Comparison of ENCODE assay signal across 25 cellular contexts in genomic region chr22:19801340-19802000, GRCh38. TPM values are rescaled to one million over a fixed set of nuclear protein-coding genes. Genes with fewer than 3 reads are reported as not detected.
A peak's percentile ranks its signal among the peaks of the same experiment; 100 is the strongest.
DNase-seq lines count a peak whose midpoint lies in the region; ATAC-seq and TF ChIP-seq lines count a peak whose summit lies in the region.
"Had no signal": no experiment of that assay in that cellular context is flagged by ENCODE, and none has a peak within 500 bp of the region (broad histone marks: within the 10 kb centered on the region; RNA-seq: fewer than 3 reads in every experiment).

No MANE protein-coding gene starts in this region.

- H3K27ac Mint-ChIP-seq in progenitor cell of endocrine pancreas: peak overlapping the region; percentile 45
- H3K27ac Mint-ChIP-seq: activated CD4-positive, alpha-beta T cell treated with anti-CD3 and anti-CD28 coated beads for 36 hours; activated CD8-positive, alpha-beta T cell treated with anti-CD3 and anti-CD28 coated beads for 36 hours; activated naive CD4-positive, alpha-beta T cell treated with anti-CD3 and anti-CD28 coated beads for 36 hours; immature natural killer cell; neural progenitor cell; stimulated activated memory B cell treated with anti-CD40 and anti-IgM and Interleukin-4, amounts not matched to agents 10 μg/mL and 1 μg/mL and 100 μg/mL, for 72 hours; T-helper 2 cell treated with Interferon-gamma antibody and Interleukin-4, amounts not matched to agents 5 μg/mL and 100 μg/mL, for 36 hours had no signal

- H3K36me3 Mint-ChIP-seq in progenitor cell of endocrine pancreas (ENCODE audit: insufficient read depth): peaks cover 2% of the 10 kb centered on the region
- H3K36me3 Mint-ChIP-seq: brain had no signal

- no peaks in the 10 kb centered on the region for H3K9me3 Mint-ChIP-seq in progenitor cell of endocrine pancreas (ENCODE audit: low read depth)
- H3K9me3 Mint-ChIP-seq: activated CD8-positive, alpha-beta T cell treated with anti-CD3 and anti-CD28 coated beads for 36 hours; activated naive CD4-positive, alpha-beta T cell treated with anti-CD3 and anti-CD28 coated beads for 36 hours; brain; CD4-positive, CD25-positive, alpha-beta regulatory T cell; immature natural killer cell; neural progenitor cell; stimulated activated memory B cell treated with anti-CD40 and anti-IgM and Interleukin-4, amounts not matched to agents 10 μg/mL and 1 μg/mL and 100 μg/mL, for 72 hours; T-helper 2 cell treated with Interferon-gamma antibody and Interleukin-4, amounts not matched to agents 5 μg/mL and 100 μg/mL, for 36 hours had no signal

- H2AFZ ChIP-seq in SK-N-SH (ENCODE audit: low read depth): no peak overlapping the region
- H2AFZ ChIP-seq: neural progenitor cell had no signal

- H3K27me3 ChIP-seq in SK-N-SH (ENCODE audit: insufficient read depth): no peaks in the 10 kb centered on the region
- H3K27me3 ChIP-seq: neural progenitor cell had no signal

- H3K36me3 ChIP-seq in SK-N-SH (replicated peaks in 1 of 2; ENCODE audit: control insufficient read depth in 1 of 2, insufficient read depth in 2 of 2, low read length in 1 of 2): no peaks in the 10 kb centered on the region
- H3K36me3 ChIP-seq: neural progenitor cell, prostate gland had no signal

- TF ChIP-seq RAD21 in SK-N-SH (IDR thresholded peaks at IDR 0.05; ENCODE audit: low read length): no peak

- no peak for TF ChIP-seq EP300 in SK-N-SH (IDR thresholded peaks at IDR 0.05; ENCODE audit: borderline replicate concordance in 1 of 2, low read depth in 1 of 2, low read length in 1 of 2)

- POLR2A ChIA-PET in SK-N-SH (lab: Yijun Ruan, JAX) (interaction anchor here (0.7 to 1.2 kb wide), 2 partner anchors 91 to 781 kb away, joined by 3 to 5 read pairs; no protein-coding TSS in a partner anchor), RWPE1 (lab: Yijun Ruan, JAX; ENCODE audit: low non-redundant PET) (no interaction called here)

- no peaks in the 10 kb centered on the region for H3K79me2 ChIP-seq in SK-N-SH (ENCODE audit: insufficient read depth)

- H3K4me1 Mint-ChIP-seq in progenitor cell of endocrine pancreas (ENCODE audit: low read depth): no peaks in the 10 kb centered on the region
- H3K4me1 Mint-ChIP-seq: activated CD4-positive, alpha-beta T cell treated with anti-CD3 and anti-CD28 coated beads for 36 hours; immature natural killer cell; stimulated activated memory B cell treated with anti-CD40 and anti-IgM and Interleukin-4, amounts not matched to agents 10 μg/mL and 1 μg/mL and 100 μg/mL, for 72 hours had no signal

- CTCF ChIA-PET in SK-N-SH (lab: Yijun Ruan, JAX) (interaction anchor here (0.7 to 2.0 kb wide), 6 partner anchors 9 to 71 kb away, joined by 3 to 12 read pairs (median 6); no protein-coding TSS in a partner anchor), RWPE1 (lab: Yijun Ruan, JAX) (interaction anchor here (0.6 to 0.7 kb wide), 2 partner anchors 60 to 119 kb away, joined by 3 read pairs; no protein-coding TSS in a partner anchor)

- no peaks in the 10 kb centered on the region for H3K9me3 ChIP-seq in SK-N-SH
- H3K9me3 ChIP-seq: prostate gland had no signal

- no peak overlapping the region for H3K4me3 Mint-ChIP-seq in progenitor cell of endocrine pancreas (ENCODE audit: low read depth)
- H3K4me3 Mint-ChIP-seq: activated CD4-positive, alpha-beta T cell treated with anti-CD3 and anti-CD28 coated beads for 36 hours; activated CD8-positive, alpha-beta T cell treated with anti-CD3 and anti-CD28 coated beads for 36 hours; activated naive CD4-positive, alpha-beta T cell treated with anti-CD3 and anti-CD28 coated beads for 36 hours; brain; CD4-positive, CD25-positive, alpha-beta regulatory T cell; immature natural killer cell; neural progenitor cell; stimulated activated memory B cell treated with anti-CD40 and anti-IgM and Interleukin-4, amounts not matched to agents 10 μg/mL and 1 μg/mL and 100 μg/mL, for 72 hours; T-helper 2 cell treated with Interferon-gamma antibody and Interleukin-4, amounts not matched to agents 5 μg/mL and 100 μg/mL, for 36 hours had no signal

- H4K20me1 ChIP-seq in SK-N-SH (ENCODE audit: insufficient read depth): no peaks in the 10 kb centered on the region

- no peak overlapping the region for H3K9ac ChIP-seq in SK-N-SH
- H3K9ac ChIP-seq: neural progenitor cell had no signal

- peaks cover 17 to 65% of the 10 kb centered on the region in 2 experiments; a peak in 3 of 4 replicates for H3K4me1 ChIP-seq in SK-N-SH (ENCODE audit: control insufficient read depth in 1 of 2, insufficient read depth in 2 of 2, low read depth in 1 of 2, low read length in 1 of 2)
- H3K4me1 ChIP-seq: neural progenitor cell had no signal

- no peaks in the 10 kb centered on the region for H3F3A ChIP-seq in SK-N-SH (replicated peaks; ENCODE audit: insufficient read depth)

- DNase-seq in SK-N-SH (peak; percentile 21), RWPE1 (ENCODE audit: low spot score) (no peak), foreskin fibroblast (peak; percentile 45 to 51), progenitor cell of endocrine pancreas (ENCODE audit: low spot score, unreplicated experiment) (no peak)
- DNase-seq in central memory CD4-positive, alpha-beta T cell: no peak
- DNase-seq: 8988T; activated CD4-positive, alpha-beta T cell treated with anti-CD3 and anti-CD28 coated beads for 36 hours; activated CD8-positive, alpha-beta T cell treated with anti-CD3 and anti-CD28 coated beads for 36 hours; activated naive CD4-positive, alpha-beta T cell treated with anti-CD3 and anti-CD28 coated beads for 36 hours; CD4-positive, CD25-positive, alpha-beta regulatory T cell; immature natural killer cell; Karpas-422; NCI-H1417 treated with DMSO at 0.1 percent for 48 hours; NCI-H2029 treated with DMSO at 0.1 percent for 48 hours; NCI-H526 treated with DMSO at 0.1 percent for 48 hours; SHP77 treated with DMSO at 0.1 percent for 48 hours had no signal

- WGBS in SK-N-SH (ENCODE audit: low lambda C conversion rate): 92% methylated on average over 13 of the region's 18 CpGs

- H3K4me2 ChIP-seq in SK-N-SH: no peak overlapping the region
- H3K4me2 ChIP-seq: neural progenitor cell had no signal

- H3K27me3 Mint-ChIP-seq in progenitor cell of endocrine pancreas: no peaks in the 10 kb centered on the region
- H3K27me3 Mint-ChIP-seq: activated CD4-positive, alpha-beta T cell treated with anti-CD3 and anti-CD28 coated beads for 36 hours; activated CD8-positive, alpha-beta T cell treated with anti-CD3 and anti-CD28 coated beads for 36 hours; CD4-positive, CD25-positive, alpha-beta regulatory T cell; stimulated activated memory B cell treated with anti-CD40 and anti-IgM and Interleukin-4, amounts not matched to agents 10 μg/mL and 1 μg/mL and 100 μg/mL, for 72 hours had no signal

- H3K27ac ChIP-seq in SK-N-SH (ENCODE audit: low read depth in 2 of 2, low read length in 1 of 2) (no peak overlapping the region; a peak in 1 of 4 replicates), RWPE1 (peak overlapping the region; percentile 100)
- H3K27ac ChIP-seq: neural progenitor cell, prostate gland had no signal

- ATAC-seq in SK-N-SH treated with all-trans-retinoic acid at 6 μM for 48 hours (no peak), GM21619 (IDR thresholded peaks at IDR 0.05; ENCODE audit: unreplicated experiment) (no peak), GM18909 (IDR thresholded peaks at IDR 0.05; ENCODE audit: poor library complexity, unreplicated experiment) (no peak)
- ATAC-seq: activated CD4-positive, alpha-beta T cell treated with anti-CD3 and anti-CD28 coated beads for 36 hours; activated CD8-positive, alpha-beta T cell treated with anti-CD3 and anti-CD28 coated beads for 36 hours had no signal

- H3K4me3 ChIP-seq in SK-N-SH (ENCODE audit: low read depth in 2 of 2, low read length in 1 of 2) (no peak overlapping the region), foreskin fibroblast (ENCODE audit: low read depth in 1 of 2, low read length in 2 of 2) (no peak overlapping the region)
- H3K4me3 ChIP-seq: neural progenitor cell, prostate gland had no signal

- no peaks in the 10 kb centered on the region for H3K9me2 ChIP-seq in SK-N-SH

- TF ChIP-seq CTCF in SK-N-SH (IDR thresholded peaks at IDR 0.05) (no peak), RWPE1 (conservative IDR thresholded peaks at IDR 0.05; ENCODE audit: low read depth) (no peak), foreskin fibroblast (IDR thresholded peaks at IDR 0.05; ENCODE audit: low read depth, low read length) (no peak), progenitor cell of endocrine pancreas (IDR thresholded peaks at IDR 0.05; ENCODE audit: unreplicated experiment) (no peak)

TF ChIP-seq in SK-N-SH, 30 proteins besides CTCF, POLR2A, EP300 and RAD21 (continues in another document):
- no peak for TF ChIP-seq GATA2 (CRISPR knock-in tag; IDR thresholded peaks at IDR 0.05)
- TF ChIP-seq SMC3 (IDR thresholded peaks at IDR 0.05; ENCODE audit: low read depth, low read length): no peak
- TF ChIP-seq FOXM1 (IDR thresholded peaks at IDR 0.05; ENCODE audit: low read depth): no peak
- TF ChIP-seq, protein P1, sequence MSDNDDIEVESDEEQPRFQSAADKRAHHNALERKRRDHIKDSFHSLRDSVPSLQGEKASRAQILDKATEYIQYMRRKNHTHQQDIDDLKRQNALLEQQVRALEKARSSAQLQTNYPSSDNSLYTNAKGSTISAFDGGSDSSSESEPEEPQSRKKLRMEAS (IDR thresholded peaks at IDR 0.05; ENCODE audit: low read depth): no peak
- TF ChIP-seq YY1 (IDR thresholded peaks at IDR 0.05; ENCODE audit: low read depth): no peak

TF ChIP-seq in SK-N-SH treated with all-trans-retinoic acid at 6 μM for 48 hours, 23 proteins besides CTCF, POLR2A, EP300 and RAD21 (continues in another document):
- TF ChIP-seq RARB (CRISPR knock-in tag; IDR thresholded peaks at IDR 0.05) (no peak), ZNF8 (CRISPR knock-in tag; IDR thresholded peaks at IDR 0.05) (no peak), ZC3H10 (CRISPR knock-in tag; IDR thresholded peaks at IDR 0.05) (no peak)

RNA-seq across cellular contexts. Expression of gene TBX1, which starts 40.9 kb away (rescaled TPM):
- not detected in 2 replicates for polyA plus RNA-seq in SK-N-SH (2012; rRNA removed)
- polyA plus RNA-seq in SK-N-SH (2012; cell fraction: cytosol; rRNA removed): 0.07 TPM in 1 of 2 replicates, not detected in the other
- polyA plus RNA-seq in SK-N-SH (2012; cell fraction: nucleus; rRNA removed): 0.29 and 0.41 TPM in 2 replicates
- total RNA-seq in progenitor cell of endocrine pancreas: 4.2 and 5.9 TPM in 2 replicates
- total RNA-seq: activated CD4-positive, alpha-beta T cell treated with anti-CD3 and anti-CD28 coated beads for 36 hours; activated CD8-positive, alpha-beta T cell treated with anti-CD3 and anti-CD28 coated beads for 36 hours; activated naive CD4-positive, alpha-beta T cell treated with anti-CD3 and anti-CD28 coated beads for 36 hours; CD4-positive, CD25-positive, alpha-beta regulatory T cell; fibroblast of lung had no signal
- polyA plus RNA-seq: CD4-positive, CD25-positive, alpha-beta regulatory T cell; fibroblast of lung had no signal

RNA-seq across cellular contexts. Expression of gene GNB1L, which starts 53.2 kb away (rescaled TPM):
- polyA plus RNA-seq in SK-N-SH (2012; rRNA removed): 3.2 and 5.9 TPM in 2 replicates
- polyA plus RNA-seq in SK-N-SH (2012; cell fraction: cytosol; rRNA removed): 2.0 and 4.8 TPM in 2 replicates
- polyA plus RNA-seq in SK-N-SH (2012; cell fraction: nucleus; rRNA removed): 7.7 and 10.0 TPM in 2 replicates
- 9.0 and 9.9 TPM in 2 replicates for total RNA-seq in progenitor cell of endocrine pancreas

RNA-seq across cellular contexts. Expression of gene RTL10, which starts 53.2 kb away (rescaled TPM):
- 7.8 and 8.0 TPM in 2 replicates for polyA plus RNA-seq in SK-N-SH (2012; rRNA removed)
- 3.0 and 4.0 TPM in 2 replicates for polyA plus RNA-seq in SK-N-SH (2012; cell fraction: cytosol; rRNA removed)
- 23.0 and 24.3 TPM in 2 replicates for polyA plus RNA-seq in SK-N-SH (2012; cell fraction: nucleus; rRNA removed)
- 27.2 and 27.4 TPM in 2 replicates for total RNA-seq in progenitor cell of endocrine pancreas

Comparison
In these comparisons a context has a peak if more than half of its experiments do, and no peak if none do; other contexts are left out.
1. DNase-seq: peak in SK-N-SH (single experiment) and foreskin fibroblast (2 of 2); none in RWPE1 (single experiment), progenitor cell of endocrine pancreas (single experiment) and central memory CD4-positive, alpha-beta T cell (single experiment).